Comparison of ENCODE assay signal across 24 cellular contexts in the genomic region with DNA sequence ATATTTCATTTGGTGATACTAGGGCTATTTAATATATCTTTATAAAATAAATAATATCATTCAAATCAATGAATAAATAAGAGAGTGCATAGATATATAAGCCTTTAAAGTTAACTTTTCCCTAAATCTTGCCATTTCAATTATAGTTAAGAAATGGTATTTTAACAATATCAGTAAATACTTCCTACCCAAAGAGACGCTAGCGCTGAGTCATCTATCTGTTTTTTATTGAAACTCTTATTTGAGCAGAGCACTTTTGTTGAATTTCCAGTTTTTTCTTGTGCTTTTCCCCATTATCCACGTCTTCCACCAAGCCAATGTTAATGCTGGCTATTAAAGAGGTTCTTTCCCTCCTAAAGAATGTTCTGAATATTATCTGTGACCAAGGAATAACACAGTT.
A peak's percentile ranks its signal among the peaks of the same experiment; 100 is the strongest.
DNase-seq lines count a peak whose midpoint lies in the region; ATAC-seq, FAIRE-seq and TF ChIP-seq lines count a peak whose summit lies in the region.
"Had no signal": no experiment of that assay in that cellular context is flagged by ENCODE, and none has a peak within 500 bp of the region (broad histone marks: within the 10 kb centered on the region; RNA-seq: fewer than 3 reads in every experiment).

No MANE protein-coding gene starts in this region.

- no peak for DNase-seq in K562 (ENCODE audit: extremely low read depth in 1 of 4, low spot score in 3 of 4)
- no peak for DNase-seq in kidney
- no peak for DNase-seq in NCI-H1417 treated with DMSO at 0.1 percent for 48 hours (lab: John Stamatoyannopoulos, UW)
- DNase-seq in lower lobe of right lung, result no peak
- DNase-seq: ACHN; BE2C; C1 segment of cervical spinal cord; CD4-positive, alpha-beta memory T cell; CD4-positive, CD25-positive, alpha-beta regulatory T cell; CD8-positive, alpha-beta memory T cell; COR-L47; DMS 273 treated with DMSO at 0.1 percent for 48 hours; DMS153; DMS53; DMS79; DND-41; EL; GDM1 had no signal

- H3K9me3 ChIP-seq in K562 (replicated peaks; ENCODE audit: control insufficient read depth, insufficient read depth, low read depth, low read length), result no peaks in the 10 kb centered on the region
- H3K9me3 ChIP-seq in kidney (ENCODE audit: control insufficient read depth in 1 of 2, low read length in 2 of 2), result no peaks in the 10 kb centered on the region
- no peaks in the 10 kb centered on the region for H3K9me3 ChIP-seq in lower lobe of right lung
- H3K9me3 ChIP-seq: BE2C had no signal

- H2AFZ ChIP-seq in K562 (ENCODE audit: low read depth, low read length), result peak overlapping the region; percentile 7; the same call in 1 of the 2 replicates

- TF ChIP-seq CTCF in K562 (IDR thresholded peaks at IDR 0.05 in 2 of 3, conservative IDR thresholded peaks at IDR 0.05 in 1 of 3; ENCODE audit: insufficient read depth in 2 of 3, low read depth in 1 of 3, low read length in 3 of 3), result no peak
- TF ChIP-seq CTCF in kidney (IDR thresholded peaks at IDR 0.05; ENCODE audit: borderline replicate concordance, extremely low read depth, insufficient read depth), result no peak
- no peak for TF ChIP-seq CTCF in lower lobe of right lung (IDR thresholded peaks at IDR 0.05)

- CTCF ChIA-PET in K562 (lab: Yijun Ruan, JAX; ENCODE audit: low intra/inter-chr PET ratio), result no interaction called here

- H3K27me3 ChIP-seq in K562 (ENCODE audit: control insufficient read depth in 2 of 2, insufficient read depth in 2 of 2, low read length in 2 of 2) (no peaks in the 10 kb centered on the region), lower lobe of right lung (ENCODE audit: low read depth) (no peaks in the 10 kb centered on the region)
- H3K27me3 ChIP-seq: BE2C, BLaER1 had no signal

- no peaks in the 10 kb centered on the region for H4K20me1 ChIP-seq in K562 (replicated peaks; ENCODE audit: control insufficient read depth, insufficient read depth, low read length)
- H4K20me1 ChIP-seq: BLaER1 had no signal

- H3K4me2 ChIP-seq in K562 (ENCODE audit: insufficient read depth, low read length), result no peak overlapping the region
- H3K4me2 ChIP-seq: BLaER1 had no signal

- 0% methylated on average over 3 of the region's 3 CpGs for WGBS in K562 (ENCODE audit: insufficient coverage, low coverage, missing lambda C conversion rate)

- H3K9me1 ChIP-seq in K562 (ENCODE audit: control insufficient read depth, insufficient read depth, low read length), result no peaks in the 10 kb centered on the region

- TF ChIP-seq POLR2A in K562 (conservative IDR thresholded peaks at IDR 0.05), result no peak

- H3K79me2 ChIP-seq in K562 (ENCODE audit: control insufficient read depth, insufficient read depth, low read length), result no peaks in the 10 kb centered on the region

- H3K27ac ChIP-seq in K562 (ENCODE audit: extremely low read depth, low read depth, low read length) (no peak overlapping the region), kidney (ENCODE audit: low read depth in 2 of 2, low read length in 2 of 2) (no peak overlapping the region), lower lobe of right lung (no peak overlapping the region)
- H3K27ac ChIP-seq: 22Rv1, BLaER1 had no signal

- intact Hi-C loops in K562 (cut with micrococcal nuclease) (no loop called here), kidney (cut with DNase I) (no loop called here), lower lobe of right lung (cut with DNase I) (no loop called here)

- H3K36me3 ChIP-seq in K562 (ENCODE audit: control insufficient read depth, insufficient read depth, low read length), result no peaks in the 10 kb centered on the region
- H3K36me3 ChIP-seq in kidney (ENCODE audit: control insufficient read depth in 1 of 2, insufficient read depth in 2 of 2, low read length in 2 of 2), result no peaks in the 10 kb centered on the region
- H3K36me3 ChIP-seq in lower lobe of right lung, result no peaks in the 10 kb centered on the region
- H3K36me3 ChIP-seq: BE2C, BLaER1 had no signal

- H3K9ac ChIP-seq in K562 (ENCODE audit: insufficient read depth in 1 of 2, low read depth in 2 of 2, low read length in 2 of 2), result no peak overlapping the region
- H3K9ac ChIP-seq in kidney (ENCODE audit: low read length in 2 of 2), result no peak overlapping the region
- H3K9ac ChIP-seq: BLaER1 had no signal

- POLR2A ChIA-PET in K562 (lab: Yijun Ruan, JAX), result no interaction called here

- in situ Hi-C loops in K562 (cut with MboI), result no loop called here

- H3K4me3 ChIP-seq in K562, result no peak overlapping the region
- H3K4me3 ChIP-seq in kidney (ENCODE audit: low read length in 2 of 2), result no peak overlapping the region
- no peak overlapping the region for H3K4me3 ChIP-seq in lower lobe of right lung
- H3K4me3 ChIP-seq: BLaER1, GM12878 had no signal

- no peaks in the 10 kb centered on the region for H3K4me1 ChIP-seq in K562 (replicated peaks in 1 of 2; ENCODE audit: control insufficient read depth in 2 of 2, insufficient read depth in 2 of 2, low read length in 2 of 2)
- H3K4me1 ChIP-seq in kidney (ENCODE audit: control insufficient read depth in 1 of 2, insufficient read depth in 1 of 2, low read depth in 1 of 2, low read length in 2 of 2), result no peaks in the 10 kb centered on the region
- H3K4me1 ChIP-seq in lower lobe of right lung, result no peaks in the 10 kb centered on the region
- H3K4me1 ChIP-seq: BE2C, BLaER1 had no signal

- FAIRE-seq in A204.1 (lab: Jason Lieb, UNC) (peak; percentile 11), K562 (lab: Jason Lieb, UNC) (no peak), kidney (lab: Jason Lieb, UNC) (peak; percentile 27)
- FAIRE-seq: GM12878, GM12892, GM18507 had no signal

- ATAC-seq in K562, result no peak
- ATAC-seq in lower lobe of right lung, result no peak
- ATAC-seq: GM12878 had no signal

- no peak for TF ChIP-seq EP300 in K562 (IDR thresholded peaks at IDR 0.05; ENCODE audit: low read length)

- no peak for TF ChIP-seq RAD21 in K562 (CRISPR knock-in tag; conservative IDR thresholded peaks at IDR 0.05 in 1 of 2, IDR thresholded peaks at IDR 0.05 in 1 of 2)

- BruUV-seq in K562 (replicated peaks; lab: Mats Ljungman, UMichigan), result no TSS peak

TF ChIP-seq in K562, 482 proteins besides CTCF, POLR2A, EP300 and RAD21 (continues in another document):
- TF ChIP-seq, protein P1, sequence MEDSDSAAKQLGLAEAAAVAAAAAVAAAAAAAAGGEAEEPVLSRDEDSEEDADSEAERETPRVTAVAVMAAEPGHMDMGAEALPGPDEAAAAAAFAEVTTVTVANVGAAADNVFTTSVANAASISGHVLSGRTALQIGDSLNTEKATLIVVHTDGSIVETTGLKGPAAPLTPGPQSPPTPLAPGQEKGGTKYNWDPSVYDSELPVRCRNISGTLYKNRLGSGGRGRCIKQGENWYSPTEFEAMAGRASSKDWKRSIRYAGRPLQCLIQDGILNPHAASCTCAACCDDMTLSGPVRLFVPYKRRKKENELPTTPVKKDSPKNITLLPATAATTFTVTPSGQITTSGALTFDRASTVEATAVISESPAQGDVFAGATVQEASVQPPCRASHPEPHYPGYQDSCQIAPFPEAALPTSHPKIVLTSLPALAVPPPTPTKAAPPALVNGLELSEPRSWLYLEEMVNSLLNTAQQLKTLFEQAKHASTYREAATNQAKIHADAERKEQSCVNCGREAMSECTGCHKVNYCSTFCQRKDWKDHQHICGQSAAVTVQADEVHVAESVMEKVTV (CRISPR knock-in tag; IDR thresholded peaks at IDR 0.05), result no peak
- TF ChIP-seq ZNF316 (IDR thresholded peaks at IDR 0.05), result peak; percentile 81
- no peak for TF ChIP-seq JUNB (CRISPR knock-in tag; conservative IDR thresholded peaks at IDR 0.05)
- no peak for TF ChIP-seq ZNF3 (CRISPR knock-in tag; IDR thresholded peaks at IDR 0.05)
- no peak for TF ChIP-seq PML (IDR thresholded peaks at IDR 0.05; ENCODE audit: low read length)
- no peak for TF ChIP-seq ZBTB8A (IDR thresholded peaks at IDR 0.05; ENCODE audit: partially characterized antibody)
- no peak for TF ChIP-seq CHD1 (IDR thresholded peaks at IDR 0.05; ENCODE audit: low read length)
- no peak for TF ChIP-seq ARNT (IDR thresholded peaks at IDR 0.05)
- no peak for TF ChIP-seq MCM2 (IDR thresholded peaks at IDR 0.05; ENCODE audit: low read depth)
- no peak for TF ChIP-seq MTF1 (CRISPR knock-in tag; IDR thresholded peaks at IDR 0.05; ENCODE audit: borderline replicate concordance)
- TF ChIP-seq C11orf30 (IDR thresholded peaks at IDR 0.05; ENCODE audit: low read depth), result peak; percentile 53
- no peak for TF ChIP-seq TRIM25 (IDR thresholded peaks at IDR 0.05; ENCODE audit: borderline replicate concordance)
- TF ChIP-seq CXXC5 (CRISPR knock-in tag; IDR thresholded peaks at IDR 0.05), result no peak
- peak; percentile 52; the same call in 1 of the 2 replicates for TF ChIP-seq MAFG (tag; conservative IDR thresholded peaks at IDR 0.05)
- TF ChIP-seq ETV6 (IDR thresholded peaks at IDR 0.05; ENCODE audit: borderline replicate concordance in 1 of 2, low read depth in 2 of 2, low read length in 1 of 2), result no peak
- TF ChIP-seq ETV6 (CRISPR knock-in tag; IDR thresholded peaks at IDR 0.05; ENCODE audit: borderline replicate concordance), result no peak
- TF ChIP-seq YY1 (IDR thresholded peaks at IDR 0.05; ENCODE audit: borderline replicate concordance in 1 of 3, control insufficient read depth in 1 of 3, extremely low read depth in 1 of 3, insufficient read depth in 3 of 3, insufficient read length in 1 of 3, insufficient replicate concordance in 2 of 3, low read depth in 1 of 3, low read length in 2 of 3), result no peak
- TF ChIP-seq NFE2 (IDR thresholded peaks at IDR 0.05; ENCODE audit: low read depth), result peak; percentile 47
